In the genomic region with DNA sequence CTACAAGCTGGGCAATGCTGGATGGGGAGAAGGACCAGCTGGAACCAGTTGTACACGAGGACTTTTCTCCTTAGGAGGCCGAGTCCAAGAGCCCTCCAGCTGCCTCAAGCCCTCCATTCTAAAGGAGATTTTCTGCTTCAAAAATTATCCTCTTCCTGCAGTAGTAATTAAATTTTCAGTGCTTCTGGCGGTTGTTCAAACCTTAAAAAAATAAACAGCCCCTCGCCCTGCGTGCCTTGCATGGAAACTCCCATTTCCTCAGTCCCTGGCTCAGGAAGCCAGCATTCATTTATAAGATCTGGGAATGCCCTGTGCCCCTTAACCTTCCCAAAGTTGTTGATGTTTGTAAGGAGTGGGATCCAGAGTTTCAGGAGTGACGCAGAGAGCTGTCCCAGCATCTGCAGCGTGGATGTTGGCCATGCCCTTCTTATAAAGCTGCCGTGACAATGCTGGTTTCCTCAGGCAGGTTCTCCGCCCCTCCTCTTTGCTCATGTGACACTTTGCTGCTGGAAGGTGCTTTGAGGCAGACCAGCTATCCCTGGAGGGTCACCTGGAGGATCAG, we compare ENCODE assay signal across 17 cellular contexts. TPM values are rescaled to one million over a fixed set of nuclear protein-coding genes. Genes with fewer than 3 reads are reported as not detected.
DNase-seq lines count a peak whose midpoint lies in the region; ATAC-seq and TF ChIP-seq lines count a peak whose summit lies in the region.
"Had no signal": no experiment of that assay in that cellular context is flagged by ENCODE, and none has a peak within 500 bp of the region (broad histone marks: within the 10 kb centered on the region; RNA-seq: fewer than 3 reads in every experiment).

No MANE protein-coding gene starts in this region.

- ATAC-seq in GM19467 (IDR thresholded peaks at IDR 0.05; ENCODE audit: unreplicated experiment): no peak
- ATAC-seq in GM21367 (IDR thresholded peaks at IDR 0.05; ENCODE audit: unreplicated experiment): no peak
- ATAC-seq: activated CD4-positive, CD25-positive, alpha-beta regulatory T cell treated with anti-CD3 and anti-CD28 coated beads, Interleukin-2, amount 50 U/mL, for 24 hours had no signal

- no peaks in the 10 kb centered on the region for H3K36me3 ChIP-seq in HEK293 (ENCODE audit: control insufficient read depth in 2 of 2, insufficient read depth in 1 of 2, low read length in 2 of 2)
- no peaks in the 10 kb centered on the region for H3K36me3 ChIP-seq in ovary
- H3K36me3 ChIP-seq: tibial artery had no signal

- H3K4me1 ChIP-seq in HEK293 (ENCODE audit: control insufficient read depth, insufficient read depth, low read length): no peaks in the 10 kb centered on the region
- H3K4me1 ChIP-seq in ovary (ENCODE audit: insufficient read depth): no peaks in the 10 kb centered on the region

- intact Hi-C loops in ovary (cut with DNase I): no loop called here

- TF ChIP-seq EP300 in ovary (IDR thresholded peaks at IDR 0.05): no peak

- no peak for TF ChIP-seq POLR2A in ovary (IDR thresholded peaks at IDR 0.05)

- no peak overlapping the region for H3K4me3 ChIP-seq in HEK293 (ENCODE audit: low read depth, low read length)
- no peak overlapping the region for H3K4me3 ChIP-seq in ovary
- H3K4me3 ChIP-seq: GM23248, tibial artery had no signal

- H3K27me3 ChIP-seq in ovary: no peaks in the 10 kb centered on the region
- H3K27me3 ChIP-seq: tibial artery had no signal

- CTCF ChIA-PET in HEK293 (lab: Yijun Ruan, JAX): no interaction called here

- H3K27ac ChIP-seq in HEK293 (ENCODE audit: extremely low read depth, low read depth, low read length) (no peak overlapping the region), ovary (no peak overlapping the region)
- H3K27ac ChIP-seq: GM23248, tibial artery had no signal

- POLR2A ChIA-PET in HEK293 (lab: Yijun Ruan, JAX): no interaction called here

- H3K9me3 ChIP-seq in HEK293 (ENCODE audit: control insufficient read depth, insufficient read depth, low read depth, low read length) (no peaks in the 10 kb centered on the region), ovary (no peaks in the 10 kb centered on the region)

- TF ChIP-seq CTCF in HEK293 (tag by site-specific recombination; IDR thresholded peaks at IDR 0.05): no peak
- TF ChIP-seq CTCF in ovary (IDR thresholded peaks at IDR 0.05): no peak

- peak; percentile 30 for DNase-seq in AG20443 (ENCODE audit: low spot score)
- DNase-seq in fibroblast of peridontal ligament (ENCODE audit: extremely low read depth): peak; percentile 17
- no peak for DNase-seq in SW 1271 (lab: John Stamatoyannopoulos, UW)
- DNase-seq in ovary: no peak
- DNase-seq: activated CD8-positive, alpha-beta memory T cell treated with anti-CD3 and anti-CD28 coated beads, Interleukin-2, amount 50 U/mL, for 4 hours; activated naive CD4-positive, alpha-beta T cell treated with Interleukin-2 at 50 U/mL for 16 hours; effector memory CD4-positive, alpha-beta T cell; GM23248; MV-4-11; NCI-H510A treated with DMSO at 0.1 percent for 48 hours; stimulated activated CD4-positive, alpha-beta T cell treated with anti-CD3 and anti-CD28 coated beads, Interleukin-4, amount 100 ng/mL, for 1 hour; tibial artery had no signal

- 4 to 10% (median 7%) methylated on average over 9 of the region's 9 CpGs for WGBS in ovary, 3 donors

TF ChIP-seq in HEK293, 187 proteins besides CTCF, POLR2A, EP300 and RAD21 (continues in another document):
- TF ChIP-seq PRDM2 (tag by site-specific recombination; IDR thresholded peaks at IDR 0.05; ENCODE audit: borderline replicate concordance) (no peak), KLF16 (tag by site-specific recombination; IDR thresholded peaks at IDR 0.05) (no peak), ZNF747 (tag by site-specific recombination; IDR thresholded peaks at IDR 0.05) (no peak), SETDB1 (IDR thresholded peaks at IDR 0.05; ENCODE audit: insufficient read length, low read length) (no peak)

TF ChIP-seq in PFSK-1, 5 proteins besides CTCF, POLR2A, EP300 and RAD21:
- TF ChIP-seq SIN3A (IDR thresholded peaks at IDR 0.05; ENCODE audit: borderline replicate concordance, insufficient read depth, low read length) (0 out of 2 replicates have a peak, but pooled peaks have one; percentile 52), TAF1 (IDR thresholded peaks at IDR 0.05; ENCODE audit: borderline replicate concordance, insufficient read depth, low read length) (no peak), POLR2AphosphoS5 (IDR thresholded peaks at IDR 0.05; ENCODE audit: low read depth, low read length) (peak; percentile 22; the same call in 1 of the 2 replicates)
- TF ChIP-seq, protein P1, sequence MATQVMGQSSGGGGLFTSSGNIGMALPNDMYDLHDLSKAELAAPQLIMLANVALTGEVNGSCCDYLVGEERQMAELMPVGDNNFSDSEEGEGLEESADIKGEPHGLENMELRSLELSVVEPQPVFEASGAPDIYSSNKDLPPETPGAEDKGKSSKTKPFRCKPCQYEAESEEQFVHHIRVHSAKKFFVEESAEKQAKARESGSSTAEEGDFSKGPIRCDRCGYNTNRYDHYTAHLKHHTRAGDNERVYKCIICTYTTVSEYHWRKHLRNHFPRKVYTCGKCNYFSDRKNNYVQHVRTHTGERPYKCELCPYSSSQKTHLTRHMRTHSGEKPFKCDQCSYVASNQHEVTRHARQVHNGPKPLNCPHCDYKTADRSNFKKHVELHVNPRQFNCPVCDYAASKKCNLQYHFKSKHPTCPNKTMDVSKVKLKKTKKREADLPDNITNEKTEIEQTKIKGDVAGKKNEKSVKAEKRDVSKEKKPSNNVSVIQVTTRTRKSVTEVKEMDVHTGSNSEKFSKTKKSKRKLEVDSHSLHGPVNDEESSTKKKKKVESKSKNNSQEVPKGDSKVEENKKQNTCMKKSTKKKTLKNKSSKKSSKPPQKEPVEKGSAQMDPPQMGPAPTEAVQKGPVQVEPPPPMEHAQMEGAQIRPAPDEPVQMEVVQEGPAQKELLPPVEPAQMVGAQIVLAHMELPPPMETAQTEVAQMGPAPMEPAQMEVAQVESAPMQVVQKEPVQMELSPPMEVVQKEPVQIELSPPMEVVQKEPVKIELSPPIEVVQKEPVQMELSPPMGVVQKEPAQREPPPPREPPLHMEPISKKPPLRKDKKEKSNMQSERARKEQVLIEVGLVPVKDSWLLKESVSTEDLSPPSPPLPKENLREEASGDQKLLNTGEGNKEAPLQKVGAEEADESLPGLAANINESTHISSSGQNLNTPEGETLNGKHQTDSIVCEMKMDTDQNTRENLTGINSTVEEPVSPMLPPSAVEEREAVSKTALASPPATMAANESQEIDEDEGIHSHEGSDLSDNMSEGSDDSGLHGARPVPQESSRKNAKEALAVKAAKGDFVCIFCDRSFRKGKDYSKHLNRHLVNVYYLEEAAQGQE (IDR thresholded peaks at IDR 0.05; ENCODE audit: insufficient read depth in 1 of 2, low read depth in 2 of 2, low read length in 2 of 2): peak in 1 of 2 experiments; percentile 63; a peak in 1 of 4 replicates

RNA-seq across cellular contexts. Expression of gene ACTR3B, which starts 24.0 kb away (rescaled TPM):
- 9.6 TPM for polyA plus RNA-seq in PFSK-1 (2012; ENCODE audit: insufficient read length, low read depth)
- 10 to 100 TPM in 5 of 7 donors, 1 to 10 TPM in 2; 6.7 to 16.4 (median 11.6) TPM for total RNA-seq in ovary
- 10 to 100 TPM in 1 of 2 donors, 1 to 10 TPM in 1; 9.4 to 10.8 TPM for polyA plus RNA-seq in ovary

RNA-seq across cellular contexts. Expression of gene XRCC2, which starts 59.6 kb away (rescaled TPM):
- 2.9 TPM for polyA plus RNA-seq in PFSK-1 (2012; ENCODE audit: insufficient read length, low read depth)
- 1 to 10 TPM in 1 of 7 donors, under 1 TPM in 6; 0.25 to 1.7 (median 0.92) TPM for total RNA-seq in ovary
- polyA plus RNA-seq in ovary: under 1 TPM; 0.57 to 0.69 TPM

Comparison
In these comparisons a context has a peak if more than half of its experiments do, and no peak if none do; other contexts are left out.
1. DNase-seq: peak in AG20443 (single experiment) and fibroblast of peridontal ligament (single experiment); none in SW 1271 (0 of 2) and ovary (0 of 5).